2 cellular contexts compared by ENCODE assay signal in the genomic region with DNA sequence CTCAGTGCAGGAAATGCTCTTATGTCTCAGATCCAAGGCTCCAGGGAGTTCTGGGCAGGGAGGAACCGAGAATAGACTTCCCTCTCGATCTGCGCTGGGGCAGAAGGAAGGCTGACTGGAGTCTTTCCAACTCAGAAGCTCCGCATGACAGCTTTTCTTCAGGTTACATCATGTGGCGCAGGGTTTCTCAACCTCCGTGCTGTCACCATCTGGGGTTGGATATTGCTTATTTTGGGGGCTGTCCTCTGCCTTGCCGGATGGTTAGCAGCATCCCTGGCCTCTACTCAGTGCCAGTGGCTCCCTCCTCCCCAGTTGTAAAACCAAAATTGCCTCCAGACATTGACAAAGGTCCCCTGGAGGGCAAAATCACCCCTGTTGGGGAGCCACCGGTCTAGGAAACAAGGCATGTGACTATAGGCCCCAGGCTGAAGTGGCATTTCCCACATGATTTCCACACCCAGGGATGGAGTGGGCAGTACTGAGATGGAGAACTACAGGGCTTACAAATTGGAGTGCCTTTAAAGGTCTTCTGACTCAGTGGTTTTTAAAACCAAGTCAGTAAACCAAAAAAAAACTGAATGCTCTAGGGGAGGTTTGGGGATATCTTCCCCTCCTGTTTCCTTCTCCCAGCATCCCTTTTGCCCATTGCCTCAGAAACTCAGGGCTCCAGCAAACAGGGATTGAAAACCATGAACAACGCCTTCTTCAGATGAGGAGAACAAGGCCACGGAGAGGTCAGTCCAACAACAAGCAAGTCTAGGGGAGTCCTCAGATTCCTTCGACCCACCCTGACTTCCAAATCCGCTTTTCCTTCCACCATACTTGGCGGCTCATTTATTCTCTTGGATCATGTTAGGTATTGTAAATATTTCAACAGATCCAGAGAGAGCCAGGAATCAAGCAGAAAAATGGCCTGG.
TF ChIP-seq lines count a peak whose summit lies in the region.

No MANE protein-coding gene starts in this region.

TF ChIP-seq in IMR-90, 13 proteins besides CTCF, POLR2A, EP300 and RAD21:
- TF ChIP-seq, protein P1, sequence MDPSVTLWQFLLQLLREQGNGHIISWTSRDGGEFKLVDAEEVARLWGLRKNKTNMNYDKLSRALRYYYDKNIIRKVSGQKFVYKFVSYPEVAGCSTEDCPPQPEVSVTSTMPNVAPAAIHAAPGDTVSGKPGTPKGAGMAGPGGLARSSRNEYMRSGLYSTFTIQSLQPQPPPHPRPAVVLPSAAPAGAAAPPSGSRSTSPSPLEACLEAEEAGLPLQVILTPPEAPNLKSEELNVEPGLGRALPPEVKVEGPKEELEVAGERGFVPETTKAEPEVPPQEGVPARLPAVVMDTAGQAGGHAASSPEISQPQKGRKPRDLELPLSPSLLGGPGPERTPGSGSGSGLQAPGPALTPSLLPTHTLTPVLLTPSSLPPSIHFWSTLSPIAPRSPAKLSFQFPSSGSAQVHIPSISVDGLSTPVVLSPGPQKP (IDR thresholded peaks at IDR 0.05; ENCODE audit: borderline replicate concordance, low read depth, low read length), result no peak
- TF ChIP-seq FOS (IDR thresholded peaks at IDR 0.05; ENCODE audit: low read depth, low read length) (no peak), RCOR1 (IDR thresholded peaks at IDR 0.05; ENCODE audit: insufficient replicate concordance, low read length) (no peak), SMC3 (IDR thresholded peaks at IDR 0.05; ENCODE audit: low read depth, low read length) (no peak), CEBPB (IDR thresholded peaks at IDR 0.05; ENCODE audit: low read depth, low read length) (no peak), BHLHE40 (IDR thresholded peaks at IDR 0.05; ENCODE audit: low read depth, low read length) (no peak), MAFK (IDR thresholded peaks at IDR 0.05; ENCODE audit: low read depth, low read length) (no peak), MXI1 (IDR thresholded peaks at IDR 0.05; ENCODE audit: borderline replicate concordance, low read depth, low read length) (no peak), CHD1 (IDR thresholded peaks at IDR 0.05; ENCODE audit: low read depth, low read length) (no peak), NFE2L2 (IDR thresholded peaks at IDR 0.05; ENCODE audit: low read depth, low read length) (no peak), RFX5 (IDR thresholded peaks at IDR 0.05; ENCODE audit: low read depth, low read length) (no peak)

TF ChIP-seq in PFSK-1, 5 proteins besides CTCF, POLR2A, EP300 and RAD21:
- TF ChIP-seq, protein P2, sequence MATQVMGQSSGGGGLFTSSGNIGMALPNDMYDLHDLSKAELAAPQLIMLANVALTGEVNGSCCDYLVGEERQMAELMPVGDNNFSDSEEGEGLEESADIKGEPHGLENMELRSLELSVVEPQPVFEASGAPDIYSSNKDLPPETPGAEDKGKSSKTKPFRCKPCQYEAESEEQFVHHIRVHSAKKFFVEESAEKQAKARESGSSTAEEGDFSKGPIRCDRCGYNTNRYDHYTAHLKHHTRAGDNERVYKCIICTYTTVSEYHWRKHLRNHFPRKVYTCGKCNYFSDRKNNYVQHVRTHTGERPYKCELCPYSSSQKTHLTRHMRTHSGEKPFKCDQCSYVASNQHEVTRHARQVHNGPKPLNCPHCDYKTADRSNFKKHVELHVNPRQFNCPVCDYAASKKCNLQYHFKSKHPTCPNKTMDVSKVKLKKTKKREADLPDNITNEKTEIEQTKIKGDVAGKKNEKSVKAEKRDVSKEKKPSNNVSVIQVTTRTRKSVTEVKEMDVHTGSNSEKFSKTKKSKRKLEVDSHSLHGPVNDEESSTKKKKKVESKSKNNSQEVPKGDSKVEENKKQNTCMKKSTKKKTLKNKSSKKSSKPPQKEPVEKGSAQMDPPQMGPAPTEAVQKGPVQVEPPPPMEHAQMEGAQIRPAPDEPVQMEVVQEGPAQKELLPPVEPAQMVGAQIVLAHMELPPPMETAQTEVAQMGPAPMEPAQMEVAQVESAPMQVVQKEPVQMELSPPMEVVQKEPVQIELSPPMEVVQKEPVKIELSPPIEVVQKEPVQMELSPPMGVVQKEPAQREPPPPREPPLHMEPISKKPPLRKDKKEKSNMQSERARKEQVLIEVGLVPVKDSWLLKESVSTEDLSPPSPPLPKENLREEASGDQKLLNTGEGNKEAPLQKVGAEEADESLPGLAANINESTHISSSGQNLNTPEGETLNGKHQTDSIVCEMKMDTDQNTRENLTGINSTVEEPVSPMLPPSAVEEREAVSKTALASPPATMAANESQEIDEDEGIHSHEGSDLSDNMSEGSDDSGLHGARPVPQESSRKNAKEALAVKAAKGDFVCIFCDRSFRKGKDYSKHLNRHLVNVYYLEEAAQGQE (IDR thresholded peaks at IDR 0.05; ENCODE audit: insufficient read depth in 1 of 2, low read depth in 2 of 2, low read length in 2 of 2), result no peak
- TF ChIP-seq POLR2AphosphoS5 (IDR thresholded peaks at IDR 0.05; ENCODE audit: low read depth, low read length) (no peak), SIN3A (IDR thresholded peaks at IDR 0.05; ENCODE audit: borderline replicate concordance, insufficient read depth, low read length) (no peak), FOXP2 (optimal IDR thresholded peaks at IDR 0.05; ENCODE audit: borderline replicate concordance, extremely low read depth, extremely low read length, insufficient read depth) (peak; percentile 16), TAF1 (IDR thresholded peaks at IDR 0.05; ENCODE audit: borderline replicate concordance, insufficient read depth, low read length) (no peak)
